In genomic region chr2:181371782-181372292, GRCh38 we compare ENCODE assay signal across 12 cellular contexts.
DNase-seq lines count a peak whose midpoint lies in the region; ATAC-seq, FAIRE-seq and TF ChIP-seq lines count a peak whose summit lies in the region.
"Had no signal": no experiment of that assay in that cellular context is flagged by ENCODE, and none has a peak within 500 bp of the region (broad histone marks: within the 10 kb centered on the region; RNA-seq: fewer than 3 reads in every experiment).

No MANE protein-coding gene starts in this region.

- no peak overlapping the region for H3K4me3 Mint-ChIP-seq in natural killer cell treated with Interleukin-12 subunit alpha and Interleukin-12 subunit beta and Interleukin-15 and Interleukin-18, amount 100 ng/mL, for 72 hours

- no peaks in the 10 kb centered on the region for H3K27me3 ChIP-seq in GM12878 (replicated peaks in 1 of 2; ENCODE audit: control insufficient read depth in 2 of 2, insufficient read depth in 2 of 2, low read length in 1 of 2)
- no peaks in the 10 kb centered on the region for H3K27me3 ChIP-seq in effector memory CD4-positive, alpha-beta T cell (replicated peaks; ENCODE audit: control insufficient read depth, insufficient read depth, low read length, poor library complexity, severe bottlenecking)
- H3K27me3 ChIP-seq: breast epithelium, hepatocyte had no signal

- H3K27me3 Mint-ChIP-seq in natural killer cell treated with Interleukin-12 subunit alpha and Interleukin-12 subunit beta and Interleukin-15 and Interleukin-18, amount 100 ng/mL, for 72 hours = no peaks in the 10 kb centered on the region

- H3K9ac ChIP-seq in GM12878 (ENCODE audit: control insufficient read depth, insufficient read depth, low read length) = no peak overlapping the region

- no peak overlapping the region; the same call in 1 of the 2 replicates for H2AFZ ChIP-seq in GM12878 (ENCODE audit: control insufficient read depth, low read depth, low read length)
- H2AFZ ChIP-seq: hepatocyte had no signal

- FAIRE-seq in GM12878 (lab: Jason Lieb, UNC) = no peak

- H3K9me3 ChIP-seq in GM12878 (replicated peaks; ENCODE audit: control insufficient read depth, insufficient read depth, low read length) = no peaks in the 10 kb centered on the region
- H3K9me3 ChIP-seq in effector memory CD4-positive, alpha-beta T cell (ENCODE audit: control insufficient read depth, low read length) = no peaks in the 10 kb centered on the region
- H3K9me3 ChIP-seq: breast epithelium had no signal

- peak overlapping the region; percentile 4 to 28 for H3K27ac Mint-ChIP-seq in natural killer cell treated with Interleukin-12 subunit alpha and Interleukin-12 subunit beta and Interleukin-15 and Interleukin-18, amount 100 ng/mL, for 72 hours

- no peak overlapping the region for H3K27ac ChIP-seq in GM12878 (ENCODE audit: control insufficient read depth, insufficient read depth)
- H3K27ac ChIP-seq in effector memory CD4-positive, alpha-beta T cell (ENCODE audit: insufficient read depth, low read length, poor library complexity, severe bottlenecking) = no peak overlapping the region
- H3K27ac ChIP-seq: breast epithelium, hepatocyte had no signal

- H3K36me3 Mint-ChIP-seq in natural killer cell treated with Interleukin-12 subunit alpha and Interleukin-12 subunit beta and Interleukin-15 and Interleukin-18, amount 100 ng/mL, for 72 hours = no peaks in the 10 kb centered on the region

- RAD21 ChIA-PET in GM12878 (lab: Charles Lee; ENCODE audit: unreplicated experiment) = interaction anchor here (0.5 to 3.6 kb wide), 4 partner anchors 23 to 232 kb away, joined by 3 to 13 read pairs (median 4); no protein-coding TSS in a partner anchor

- intact Hi-C loops in GM12878 (cut with micrococcal nuclease; ENCODE audit: unreplicated experiment) (no loop called here), posterior vena cava (cut with DNase I) (no loop called here)

- no TSS peak for BruUV-seq in GM12878 (replicated peaks; lab: Mats Ljungman, UMichigan)

- DNase-seq in EL = peak; percentile 83
- DNase-seq in HS-5 (ENCODE audit: low read depth) = peak; percentile 78
- no peak for DNase-seq in GM12878 (ENCODE audit: low read depth, low spot score)
- no peak for DNase-seq in natural killer cell treated with Interleukin-12 subunit alpha and Interleukin-12 subunit beta and Interleukin-15 and Interleukin-18, amount 100 ng/mL, for 72 hours (ENCODE audit: low spot score)
- no peak for DNase-seq in effector memory CD4-positive, alpha-beta T cell
- DNase-seq in posterior vena cava (ENCODE audit: low spot score) = no peak
- DNase-seq: activated CD4-positive, alpha-beta T cell treated with anti-CD3 and anti-CD28 coated beads for 1 hour; nucleus accumbens had no signal

- H3K4me3 ChIP-seq in GM12878 = no peak overlapping the region
- H3K4me3 ChIP-seq in effector memory CD4-positive, alpha-beta T cell (ENCODE audit: insufficient read depth, low read depth, low read length, poor library complexity, severe bottlenecking) = no peak overlapping the region
- H3K4me3 ChIP-seq: breast epithelium, hepatocyte had no signal

- no peak for TF ChIP-seq RAD21 in GM12878 (IDR thresholded peaks at IDR 0.05; ENCODE audit: insufficient read depth, low read depth, low read length)

- no peak for TF ChIP-seq EP300 in GM12878 (IDR thresholded peaks at IDR 0.05; ENCODE audit: borderline replicate concordance in 1 of 2, control insufficient read depth in 1 of 2, low read depth in 2 of 2, low read length in 2 of 2)

- TF ChIP-seq POLR2A in GM12878 (IDR thresholded peaks at IDR 0.05; ENCODE audit: low read depth, low read length) = no peak

- no peaks in the 10 kb centered on the region for H3K9me3 Mint-ChIP-seq in natural killer cell treated with Interleukin-12 subunit alpha and Interleukin-12 subunit beta and Interleukin-15 and Interleukin-18, amount 100 ng/mL, for 72 hours

- H3K4me1 Mint-ChIP-seq in natural killer cell treated with Interleukin-12 subunit alpha and Interleukin-12 subunit beta and Interleukin-15 and Interleukin-18, amount 100 ng/mL, for 72 hours (ENCODE audit: low read depth in 2 of 2) = peaks cover 22 to 26% of the 10 kb centered on the region in 2 donors

- WGBS in GM12878 (ENCODE audit: insufficient coverage, insufficient replicate concordance, low lambda C conversion rate, missing lambda C conversion rate) = 75% methylated on average over 2 of the region's 2 CpGs

- H3K4me2 ChIP-seq in GM12878 (ENCODE audit: control insufficient read depth, insufficient read depth) = no peak overlapping the region
- H3K4me2 ChIP-seq: hepatocyte had no signal

- POLR2A ChIA-PET in GM12878 (lab: Charles Lee) = interaction anchor here (0.7 kb wide), 1 partner anchor 19 kb away, joined by 3 read pairs; no protein-coding TSS in a partner anchor

- no peaks in the 10 kb centered on the region for H3K36me3 ChIP-seq in GM12878 (ENCODE audit: control insufficient read depth in 2 of 2, insufficient read depth in 2 of 2, low read length in 1 of 2)
- no peaks in the 10 kb centered on the region for H3K36me3 ChIP-seq in effector memory CD4-positive, alpha-beta T cell (ENCODE audit: control insufficient read depth, insufficient read depth, low read length)
- H3K36me3 ChIP-seq: breast epithelium had no signal

- H4K20me1 ChIP-seq in GM12878 (ENCODE audit: control insufficient read depth, insufficient read depth) = no peaks in the 10 kb centered on the region

- no peaks in the 10 kb centered on the region for H3K79me2 ChIP-seq in GM12878 (ENCODE audit: control insufficient read depth, insufficient read depth, low read length)
- H3K79me2 ChIP-seq: hepatocyte had no signal

- CTCF ChIA-PET in GM12878 (lab: Yijun Ruan, JAX) = interaction anchor here (1.6 kb wide), 1 partner anchor 60 kb away, joined by 5 read pairs; no protein-coding TSS in a partner anchor

- SMC1A ChIA-PET in GM12878 (lab: Charles Lee; ENCODE audit: uncharacterized antibody, unreplicated experiment) = interaction anchor here (0.9 to 4.2 kb wide), 8 partner anchors 13 to 267 kb away, joined by 3 to 36 read pairs (median 6); no protein-coding TSS in a partner anchor

- H3K4me1 ChIP-seq in GM12878 (ENCODE audit: control insufficient read depth, insufficient read depth, low read length) = peaks cover 29% of the 10 kb centered on the region
- H3K4me1 ChIP-seq in effector memory CD4-positive, alpha-beta T cell (ENCODE audit: control insufficient read depth, insufficient read depth, low read length, poor library complexity, severe bottlenecking) = peaks cover 5% of the 10 kb centered on the region
- H3K4me1 ChIP-seq: breast epithelium had no signal

- TF ChIP-seq CTCF in GM12878 (IDR thresholded peaks at IDR 0.05 in 2 of 3, conservative IDR thresholded peaks at IDR 0.05 in 1 of 3; ENCODE audit: control insufficient read depth in 2 of 3, extremely low read depth in 1 of 3, insufficient read depth in 1 of 3, low read depth in 3 of 3, low read length in 3 of 3) = no peak

- in situ Hi-C loops in GM12878 (cut with MboI) = no loop called here

- ATAC-seq in GM12878 (no peak), GM21619 (IDR thresholded peaks at IDR 0.05; ENCODE audit: unreplicated experiment) (no peak), HG03457 (IDR thresholded peaks at IDR 0.05; ENCODE audit: unreplicated experiment) (no peak)
- no peak for ATAC-seq in natural killer cell treated with Interleukin-12 subunit alpha and Interleukin-12 subunit beta and Interleukin-15 and Interleukin-18, amount 100 ng/mL, for 72 hours

TF ChIP-seq in GM12878, 131 proteins besides CTCF, POLR2A, EP300 and RAD21:
- 0 out of 2 replicates have a peak, but pooled peaks have one; percentile 23 for TF ChIP-seq MTA2 (IDR thresholded peaks at IDR 0.05; ENCODE audit: low read depth)
- TF ChIP-seq SPI1 (IDR thresholded peaks at IDR 0.05; ENCODE audit: borderline replicate concordance, insufficient read depth, low read depth, low read length) = 0 out of 2 replicates have a peak, but pooled peaks have one; percentile 35
- TF ChIP-seq CHD4 (IDR thresholded peaks at IDR 0.05) = no peak

Comparison
In these comparisons a context has a peak if more than half of its experiments do, and no peak if none do; other contexts are left out.
1. DNase-seq: peak in EL (single experiment) and HS-5 (single experiment); none in GM12878 (single experiment), natural killer cell treated with Interleukin-12 subunit alpha and Interleukin-12 subunit beta and Interleukin-15 and Interleukin-18, amount 100 ng/mL, for 72 hours (single experiment), effector memory CD4-positive, alpha-beta T cell (0 of 3) and posterior vena cava (single experiment).